Comparison of ENCODE assay signal across 8 cellular contexts in the genomic region with DNA sequence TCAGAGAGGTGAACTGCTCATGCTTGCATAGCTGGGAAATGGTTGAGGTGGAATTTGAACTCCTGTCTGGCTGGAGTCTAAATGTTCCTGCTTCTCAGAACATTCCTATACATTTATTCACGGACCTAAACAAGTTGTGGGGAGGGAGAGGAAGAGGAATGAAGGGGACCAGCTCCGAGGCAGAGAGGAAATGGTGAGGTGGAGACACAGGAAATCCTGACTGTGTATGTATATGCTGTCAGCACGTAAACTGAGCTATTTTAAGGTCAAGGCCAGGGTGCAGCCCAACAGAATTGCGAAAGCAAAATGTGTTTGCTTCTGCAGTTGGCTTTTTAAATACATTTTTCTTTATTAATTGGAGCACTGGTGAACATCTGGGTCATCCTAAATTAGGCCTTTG.
A peak's percentile ranks its signal among the peaks of the same experiment; 100 is the strongest.
DNase-seq lines count a peak whose midpoint lies in the region; ATAC-seq and TF ChIP-seq lines count a peak whose summit lies in the region.

No MANE protein-coding gene starts in this region.

- H3F3A ChIP-seq in GM23248 (ENCODE audit: insufficient read depth) = peaks cover 24% of the 10 kb centered on the region

- H3K79me2 ChIP-seq in GM23248 (ENCODE audit: insufficient read depth) = no peaks in the 10 kb centered on the region

- H3K9me3 Mint-ChIP-seq in CD4-positive, alpha-beta T cell = no peaks in the 10 kb centered on the region
- H3K9me3 Mint-ChIP-seq in endothelial cell (ENCODE audit: unreplicated experiment) = peaks cover 4% of the 10 kb centered on the region

- H3K4me1 ChIP-seq in GM23248 (ENCODE audit: insufficient read depth) = peaks cover 27% of the 10 kb centered on the region

- DNase-seq in CD4-positive, alpha-beta T cell = peak in 7 of 10 experiments; percentile 14 to 52 (median 32)
- DNase-seq in GM23248 = peak; percentile 81
- peak; percentile 24 to 75 for DNase-seq in SW 1271 (lab: John Stamatoyannopoulos, UW)
- DNase-seq in endothelial cell (ENCODE audit: low spot score) = no peak
- peak; percentile 75 for DNase-seq in renal cortical epithelial cell (ENCODE audit: low read depth)
- DNase-seq in NCI-H69 (lab: John Stamatoyannopoulos, UW) = no peak
- DNase-seq in GM19240 (ENCODE audit: insufficient read length, low spot score) = no peak

- POLR2A ChIA-PET in CD4-positive, alpha-beta T cell (lab: Charles Lee) = interaction anchor here (0.6 to 2.8 kb wide), 21 partner anchors 8 to 209 kb away, joined by 3 to 53 read pairs (median 7); a partner anchor contains a TSS

- peaks cover under 1% of the 10 kb centered on the region for H3K36me3 Mint-ChIP-seq in CD4-positive, alpha-beta T cell (ENCODE audit: low read depth)
- H3K36me3 Mint-ChIP-seq in endothelial cell (ENCODE audit: low read depth, unreplicated experiment) = peaks cover 4% of the 10 kb centered on the region

- H3K9me3 ChIP-seq in CD4-positive, alpha-beta T cell (ENCODE audit: control insufficient read depth, low read length) = no peaks in the 10 kb centered on the region
- H3K9me3 ChIP-seq in GM23248 (ENCODE audit: low read depth) = no peaks in the 10 kb centered on the region

- H3K27ac ChIP-seq in CD4-positive, alpha-beta T cell (ENCODE audit: low read depth, low read length) = peak overlapping the region; percentile 49
- peak overlapping the region; percentile 66 for H3K27ac ChIP-seq in GM23248

- no peaks in the 10 kb centered on the region for H3K27me3 ChIP-seq in CD4-positive, alpha-beta T cell (ENCODE audit: control insufficient read depth, insufficient read depth, low read length)
- H3K27me3 ChIP-seq in GM23248 (replicated peaks; ENCODE audit: insufficient read depth) = no peaks in the 10 kb centered on the region

- peak; percentile 86 for ATAC-seq in CD4-positive, alpha-beta T cell (ENCODE audit: poor library complexity)
- ATAC-seq in GM21576 (IDR thresholded peaks at IDR 0.05; ENCODE audit: unreplicated experiment) = no peak

- peak overlapping the region; percentile 91 for H3K27ac Mint-ChIP-seq in CD4-positive, alpha-beta T cell
- peak overlapping the region; percentile 49 for H3K27ac Mint-ChIP-seq in endothelial cell (ENCODE audit: unreplicated experiment)

- H3K4me1 Mint-ChIP-seq in CD4-positive, alpha-beta T cell (ENCODE audit: low read depth) = peaks cover 67% of the 10 kb centered on the region
- H3K4me1 Mint-ChIP-seq in endothelial cell (ENCODE audit: unreplicated experiment) = peaks cover 58% of the 10 kb centered on the region

- no peaks in the 10 kb centered on the region for H3K27me3 Mint-ChIP-seq in CD4-positive, alpha-beta T cell
- peaks cover 4% of the 10 kb centered on the region for H3K27me3 Mint-ChIP-seq in endothelial cell (ENCODE audit: unreplicated experiment)

- 1 to 8% methylated on average over 4 of the region's 4 CpGs for WGBS in GM23248 (ENCODE audit: low coverage in 1 of 2, low lambda C conversion rate in 2 of 2, missing lambda C conversion rate in 2 of 2), 2 experiments

- H3K4me3 Mint-ChIP-seq in CD4-positive, alpha-beta T cell = peak overlapping the region; percentile 71
- no peak overlapping the region for H3K4me3 Mint-ChIP-seq in endothelial cell (ENCODE audit: unreplicated experiment)

- H3K4me2 ChIP-seq in GM23248 (ENCODE audit: unreplicated experiment) = peak overlapping the region; percentile 17

- intact Hi-C loops in CD4-positive, alpha-beta T cell (cut with DNase I, micrococcal nuclease) = loop anchor here in 1 of 2 experiments (1.0 to 5.0 kb wide), 4 partner anchors 15 to 107 kb away; a partner anchor contains a TSS

- no peaks in the 10 kb centered on the region for H4K20me1 ChIP-seq in GM23248 (ENCODE audit: insufficient read depth)

- in situ Hi-C loops in GM23248 (cut with MboI) = no loop called here

- CTCF ChIA-PET in CD4-positive, alpha-beta T cell (lab: Charles Lee) = interaction anchor here (3.0 kb wide), 1 partner anchor 17 kb away, joined by 10 read pairs; no protein-coding TSS in a partner anchor

- no peak for TF ChIP-seq CTCF in CD4-positive, alpha-beta T cell (IDR thresholded peaks at IDR 0.05)
- TF ChIP-seq CTCF in endothelial cell (IDR thresholded peaks at IDR 0.05; ENCODE audit: unreplicated experiment) = no peak

- H3K4me3 ChIP-seq in GM23248 = 0 out of 2 replicates have a peak overlapping the region, but pooled peaks have one; percentile 17

- H2AFZ ChIP-seq in GM23248 = peak overlapping the region; percentile 39; the same call in 1 of the 2 replicates

- H3K36me3 ChIP-seq in GM23248 (ENCODE audit: low read depth) = no peaks in the 10 kb centered on the region

- H3K9ac ChIP-seq in GM23248 = peak overlapping the region; percentile 26; the same call in 1 of the 2 replicates

- H3K9me2 ChIP-seq in GM23248 (ENCODE audit: insufficient read depth) = no peaks in the 10 kb centered on the region

Comparison
In these comparisons a context has a peak if more than half of its experiments do, and no peak if none do; other contexts are left out.
1. DNase-seq: peak in CD4-positive, alpha-beta T cell (7 of 10), GM23248 (single experiment), SW 1271 (2 of 2) and renal cortical epithelial cell (single experiment); none in endothelial cell (single experiment), NCI-H69 (single experiment) and GM19240 (single experiment).